3 cellular contexts compared by ENCODE assay signal in genomic region chr4:52054254-52054653, GRCh38.
"Had no signal": no experiment of that assay in that cellular context is flagged by ENCODE, and none has a peak within 500 bp of the region (broad histone marks: within the 10 kb centered on the region; RNA-seq: fewer than 3 reads in every experiment).

No MANE protein-coding gene starts in this region.

- DNase-seq: GDM1, GF-D8 had no signal

- H3K4me3 ChIP-seq: GM12878 had no signal
